ENCODE assay signal across 21 cellular contexts in genomic region chr2:36667931-36668330, GRCh38. TPM values are rescaled to one million over a fixed set of nuclear protein-coding genes. Genes with fewer than 3 reads are reported as not detected.
A peak's percentile ranks its signal among the peaks of the same experiment; 100 is the strongest.
DNase-seq lines count a peak whose midpoint lies in the region; TF ChIP-seq lines count a peak whose summit lies in the region.
"Had no signal": no experiment of that assay in that cellular context is flagged by ENCODE, and none has a peak within 500 bp of the region (broad histone marks: within the 10 kb centered on the region; RNA-seq: fewer than 3 reads in every experiment).

No MANE protein-coding gene starts in this region.

- H4K8ac ChIP-seq in neuronal stem cell (ENCODE audit: low read depth, low read length): no peak overlapping the region

- H2BK12ac ChIP-seq in neuronal stem cell (ENCODE audit: low read length): no peak overlapping the region

- H3K14ac ChIP-seq in neuronal stem cell (ENCODE audit: low read length): no peak overlapping the region

- H3K23ac ChIP-seq in neuronal stem cell (ENCODE audit: low read depth, low read length, poor library complexity): no peak overlapping the region

- H3K4me3 ChIP-seq in neuronal stem cell (ENCODE audit: low read length in 2 of 2) (no peak overlapping the region), sigmoid colon (no peak overlapping the region)
- H3K4me3 ChIP-seq: BLaER1, GM23248, SJSA1 had no signal

- no peak overlapping the region for H2AK5ac ChIP-seq in neuronal stem cell (ENCODE audit: low read depth, low read length)

- H3K9me3 ChIP-seq in neuronal stem cell (replicated peaks in 1 of 2; ENCODE audit: control insufficient read depth in 2 of 2, insufficient read depth in 1 of 2, low read depth in 1 of 2, low read length in 2 of 2): no peaks in the 10 kb centered on the region
- no peaks in the 10 kb centered on the region for H3K9me3 ChIP-seq in sigmoid colon
- H3K9me3 ChIP-seq: BLaER1, SJSA1 had no signal

- TF ChIP-seq POLR2A in sigmoid colon (IDR thresholded peaks at IDR 0.05): no peak

- no peak overlapping the region for H2BK15ac ChIP-seq in neuronal stem cell (ENCODE audit: low read length)

- no peak overlapping the region for H3K4me2 ChIP-seq in neuronal stem cell (ENCODE audit: insufficient read depth, low read length, poor library complexity, severe bottlenecking)
- H3K4me2 ChIP-seq: BLaER1 had no signal

- no peak for TF ChIP-seq CTCF in sigmoid colon (IDR thresholded peaks at IDR 0.05)

- peak overlapping the region; percentile 66 for H2AFZ ChIP-seq in neuronal stem cell (ENCODE audit: low read length)
- H2AFZ ChIP-seq: GM23248 had no signal

- H3K36me3 ChIP-seq in neuronal stem cell (replicated peaks in 1 of 2; ENCODE audit: control insufficient read depth in 2 of 2, insufficient read depth in 2 of 2, low read length in 2 of 2) (no peaks in the 10 kb centered on the region), sigmoid colon (no peaks in the 10 kb centered on the region)
- H3K36me3 ChIP-seq: BLaER1, SJSA1 had no signal

- no peak overlapping the region for H3K18ac ChIP-seq in neuronal stem cell (ENCODE audit: low read length)

- intact Hi-C loops in sigmoid colon (cut with DNase I): no loop called here

- H2BK5ac ChIP-seq in neuronal stem cell (ENCODE audit: low read length): no peak overlapping the region

- TF ChIP-seq EP300 in sigmoid colon (IDR thresholded peaks at IDR 0.05): no peak

- peak; percentile 28 for DNase-seq in NCI-H82 (lab: John Stamatoyannopoulos, UW)
- no peak for DNase-seq in NCI-H82 treated with DMSO at 0.1 percent for 48 hours (lab: John Stamatoyannopoulos, UW; ENCODE audit: unreplicated experiment)
- DNase-seq in cerebellar cortex (ENCODE audit: low spot score): peak; percentile 46
- peak; percentile 18 for DNase-seq in globus pallidus (ENCODE audit: low spot score)
- peak; percentile 23 for DNase-seq in neuronal stem cell (ENCODE audit: low spot score)
- DNase-seq in sigmoid colon: no peak
- DNase-seq in NCI-H524 (lab: John Stamatoyannopoulos, UW): no peak
- no peak for DNase-seq in stimulated activated CD4-positive, alpha-beta T cell treated with anti-CD3 and anti-CD28 coated beads, Interleukin-2, amount 100 ng/mL, for 24 hours
- DNase-seq: CD8-positive, alpha-beta T cell; DMS79; GM23248; NCI-H1092; NCI-H2081 treated with DMSO at 0.1 percent for 48 hours; NCI-H524 treated with DMSO at 0.1 percent for 48 hours; OCI-M1 had no signal

- no peak overlapping the region for H4K91ac ChIP-seq in neuronal stem cell (ENCODE audit: low read depth, low read length, poor library complexity)

- no peaks in the 10 kb centered on the region for H3K79me1 ChIP-seq in neuronal stem cell (ENCODE audit: low read depth, low read length)

- H3K9ac ChIP-seq in neuronal stem cell (ENCODE audit: low read depth, low read length, poor library complexity): no peak overlapping the region
- H3K9ac ChIP-seq: BLaER1, GM23248 had no signal

- H3K27me3 ChIP-seq in neuronal stem cell (ENCODE audit: control insufficient read depth in 3 of 3, insufficient read depth in 3 of 3, low read depth in 1 of 3, low read length in 3 of 3) (no peaks in the 10 kb centered on the region), sigmoid colon (no peaks in the 10 kb centered on the region)
- H3K27me3 ChIP-seq: BLaER1, SJSA1 had no signal

- H2BK120ac ChIP-seq in neuronal stem cell (ENCODE audit: low read depth, low read length): no peak overlapping the region

- peaks cover 0 to 3% of the 10 kb centered on the region in 2 donors for H3K4me1 ChIP-seq in neuronal stem cell (ENCODE audit: control insufficient read depth in 2 of 2, insufficient read depth in 1 of 2, low read depth in 1 of 2, low read length in 2 of 2)
- H3K4me1 ChIP-seq in sigmoid colon: peaks cover 0 to 6% (median 0%) of the 10 kb centered on the region in 4 donors
- H3K4me1 ChIP-seq: BLaER1 had no signal

- no CpG with 5 or more reads among the region's 9 CpGs for WGBS in neuronal stem cell (ENCODE audit: extremely low coverage in 2 of 2, insufficient read length in 2 of 2, insufficient replicate concordance in 1 of 2), 2 donors
- WGBS in sigmoid colon, 2 donors: 88 to 95% methylated on average over 9 of the region's 9 CpGs

- H3K27ac ChIP-seq in neuronal stem cell (replicated peaks; ENCODE audit: low read length) (no peak overlapping the region), sigmoid colon (no peak overlapping the region)
- H3K27ac ChIP-seq: 22Rv1, BLaER1, GM23248, SJSA1 had no signal

- H3K4ac ChIP-seq in neuronal stem cell (ENCODE audit: low read length): no peak overlapping the region

RNA-seq across cellular contexts. Expression of gene VIT, which starts 28.6 kb away (rescaled TPM):
- not detected for polyA plus RNA-seq in neuronal stem cell (2013, experiment 1 of 2)
- polyA plus RNA-seq in neuronal stem cell (2013, experiment 2 of 2): not detected
- 10 to 100 TPM in 3 of 4 donors, 1 to 10 TPM in 1; 4.8 to 16.5 (median 14.1) TPM for total RNA-seq in sigmoid colon
- 1 to 10 TPM in 2 of 3 donors, not detected in 1; 1.1 to 6.0 TPM for polyA plus RNA-seq in sigmoid colon
- total RNA-seq: CD8-positive, alpha-beta T cell; HT-29; MCF 10A had no signal
- polyA plus RNA-seq: AG04450 had no signal

Comparison
In these comparisons a context has a peak if more than half of its experiments do, and no peak if none do; other contexts are left out.
1. DNase-seq: peak in NCI-H82 (single experiment), cerebellar cortex (single experiment), globus pallidus (single experiment) and neuronal stem cell (single experiment); none in NCI-H82 treated with DMSO at 0.1 percent for 48 hours (single experiment), sigmoid colon (single experiment), NCI-H524 (0 of 2) and stimulated activated CD4-positive, alpha-beta T cell treated with anti-CD3 and anti-CD28 coated beads, Interleukin-2, amount 100 ng/mL, for 24 hours (0 of 2).